ENCODE assay signal across 16 cellular contexts in genomic region chr9:93306081-93306480, GRCh38.
DNase-seq lines count a peak whose midpoint lies in the region; TF ChIP-seq lines count a peak whose summit lies in the region.
"Had no signal": no experiment of that assay in that cellular context is flagged by ENCODE, and none has a peak within 500 bp of the region (broad histone marks: within the 10 kb centered on the region; RNA-seq: fewer than 3 reads in every experiment).

No MANE protein-coding gene starts in this region.

- no peak overlapping the region for H3K4me2 ChIP-seq in osteoblast (ENCODE audit: insufficient read depth, low read length)

- no peaks in the 10 kb centered on the region for H3K79me2 ChIP-seq in osteoblast (ENCODE audit: insufficient read depth, low read length)

- H3K4me1 ChIP-seq in HEK293 (ENCODE audit: control insufficient read depth, insufficient read depth, low read length) (no peaks in the 10 kb centered on the region), Peyer's patch (peaks cover 0 to 15% (median 0%) of the 10 kb centered on the region in 4 donors), osteoblast (ENCODE audit: insufficient read depth, low read length) (no peaks in the 10 kb centered on the region), suprapubic skin (peaks cover 12% of the 10 kb centered on the region)

- H3K4me3 ChIP-seq in HEK293 (ENCODE audit: low read depth, low read length) (no peak overlapping the region), Peyer's patch (no peak overlapping the region), osteoblast (ENCODE audit: insufficient read depth, low read length) (no peak overlapping the region), suprapubic skin (no peak overlapping the region), foreskin fibroblast (ENCODE audit: low read depth in 1 of 2, low read length in 2 of 2) (no peak overlapping the region)
- H3K4me3 ChIP-seq: GM12878 had no signal

- no peaks in the 10 kb centered on the region for H3K27me3 ChIP-seq in Peyer's patch
- peaks cover 9% of the 10 kb centered on the region for H3K27me3 ChIP-seq in osteoblast (ENCODE audit: insufficient read depth, low read length)
- no peaks in the 10 kb centered on the region for H3K27me3 ChIP-seq in suprapubic skin

- in situ Hi-C loops in GM13976 (cut with MboI; ENCODE audit: low sequenced_read_pairs, unreplicated experiment): no loop called here

- no peak for TF ChIP-seq POLR2A in Peyer's patch (IDR thresholded peaks at IDR 0.05)
- TF ChIP-seq POLR2A in suprapubic skin (IDR thresholded peaks at IDR 0.05): no peak

- TF ChIP-seq CTCF in HEK293 (tag by site-specific recombination; IDR thresholded peaks at IDR 0.05) (no peak), Peyer's patch (IDR thresholded peaks at IDR 0.05) (no peak), osteoblast (IDR thresholded peaks at IDR 0.05; ENCODE audit: extremely low read depth, low read depth, low read length) (no peak), suprapubic skin (IDR thresholded peaks at IDR 0.05) (no peak), GM13976 (IDR thresholded peaks at IDR 0.05; ENCODE audit: borderline replicate concordance, control extremely low read depth, extremely low read depth, insufficient read depth, missing control alignments) (no peak), foreskin fibroblast (IDR thresholded peaks at IDR 0.05; ENCODE audit: low read depth, low read length) (no peak)

- CTCF ChIA-PET in HEK293 (lab: Yijun Ruan, JAX): interaction anchor here (0.6 to 2.2 kb wide), 6 partner anchors 99 to 1472 kb away, joined by 4 to 6 read pairs (median 4); no protein-coding TSS in a partner anchor

- peak in 2 of 3 donors; percentile 3 to 29 for DNase-seq in Peyer's patch
- peak; percentile 27 for DNase-seq in osteoblast (ENCODE audit: insufficient read length, low spot score, missing footprints)
- DNase-seq in suprapubic skin (ENCODE audit: low spot score in 2 of 2): peak; percentile 50 to 70
- no peak for DNase-seq in GM13976 (ENCODE audit: low spot score)
- DNase-seq in foreskin fibroblast: no peak
- no peak for DNase-seq in NCI-H2227 treated with DMSO at 0.1 percent for 48 hours (lab: John Stamatoyannopoulos, UW)
- DNase-seq: CD4-positive, alpha-beta T cell; DMS79; KBM-7; NCI-H1048; NCI-H2107; NCI-H774; SIG-M5 had no signal

- WGBS in suprapubic skin: 86% methylated on average over 9 of the region's 9 CpGs

- no peaks in the 10 kb centered on the region for H4K20me1 ChIP-seq in osteoblast (ENCODE audit: insufficient read depth, low read length)

- H3K36me3 ChIP-seq in HEK293 (ENCODE audit: control insufficient read depth in 2 of 2, insufficient read depth in 1 of 2, low read length in 2 of 2) (no peaks in the 10 kb centered on the region), Peyer's patch (peaks cover 0 to 25% (median 0%) of the 10 kb centered on the region in 3 donors), osteoblast (ENCODE audit: insufficient read depth, low read length) (no peaks in the 10 kb centered on the region), suprapubic skin (peaks cover 4% of the 10 kb centered on the region)

- H3K27ac ChIP-seq in HEK293 (ENCODE audit: extremely low read depth, low read depth, low read length) (no peak overlapping the region), Peyer's patch (no peak overlapping the region), osteoblast (ENCODE audit: low read depth, low read length) (no peak overlapping the region), suprapubic skin (no peak overlapping the region)
- H3K27ac ChIP-seq: HL-60 had no signal

- POLR2A ChIA-PET in HEK293 (lab: Yijun Ruan, JAX): no interaction called here

- H2AFZ ChIP-seq in osteoblast (ENCODE audit: low read length): no peak overlapping the region

- no peak for TF ChIP-seq EP300 in suprapubic skin (IDR thresholded peaks at IDR 0.05)

- no peaks in the 10 kb centered on the region for H3K9me3 ChIP-seq in HEK293 (ENCODE audit: control insufficient read depth, insufficient read depth, low read depth, low read length)
- no peaks in the 10 kb centered on the region for H3K9me3 ChIP-seq in Peyer's patch
- no peaks in the 10 kb centered on the region for H3K9me3 ChIP-seq in osteoblast (ENCODE audit: low read depth, low read length)
- H3K9me3 ChIP-seq in suprapubic skin: no peaks in the 10 kb centered on the region

TF ChIP-seq in HEK293, 187 proteins besides CTCF, POLR2A, EP300 and RAD21:
- no peak for TF ChIP-seq ZNF776 (tag by site-specific recombination; IDR thresholded peaks at IDR 0.05; ENCODE audit: borderline replicate concordance)
- peak; percentile 41; the same call in 1 of the 2 replicates for TF ChIP-seq ZIC2 (tag by site-specific recombination; IDR thresholded peaks at IDR 0.05)
- TF ChIP-seq, protein P1, sequence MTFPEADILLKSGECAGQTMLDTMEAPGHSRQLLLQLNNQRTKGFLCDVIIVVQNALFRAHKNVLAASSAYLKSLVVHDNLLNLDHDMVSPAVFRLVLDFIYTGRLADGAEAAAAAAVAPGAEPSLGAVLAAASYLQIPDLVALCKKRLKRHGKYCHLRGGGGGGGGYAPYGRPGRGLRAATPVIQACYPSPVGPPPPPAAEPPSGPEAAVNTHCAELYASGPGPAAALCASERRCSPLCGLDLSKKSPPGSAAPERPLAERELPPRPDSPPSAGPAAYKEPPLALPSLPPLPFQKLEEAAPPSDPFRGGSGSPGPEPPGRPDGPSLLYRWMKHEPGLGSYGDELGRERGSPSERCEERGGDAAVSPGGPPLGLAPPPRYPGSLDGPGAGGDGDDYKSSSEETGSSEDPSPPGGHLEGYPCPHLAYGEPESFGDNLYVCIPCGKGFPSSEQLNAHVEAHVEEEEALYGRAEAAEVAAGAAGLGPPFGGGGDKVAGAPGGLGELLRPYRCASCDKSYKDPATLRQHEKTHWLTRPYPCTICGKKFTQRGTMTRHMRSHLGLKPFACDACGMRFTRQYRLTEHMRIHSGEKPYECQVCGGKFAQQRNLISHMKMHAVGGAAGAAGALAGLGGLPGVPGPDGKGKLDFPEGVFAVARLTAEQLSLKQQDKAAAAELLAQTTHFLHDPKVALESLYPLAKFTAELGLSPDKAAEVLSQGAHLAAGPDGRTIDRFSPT (tag by site-specific recombination; IDR thresholded peaks at IDR 0.05): no peak
- no peak for TF ChIP-seq ZNF433 (tag by site-specific recombination; IDR thresholded peaks at IDR 0.05; ENCODE audit: low read depth)
- TF ChIP-seq ZNF626 (tag by site-specific recombination; IDR thresholded peaks at IDR 0.05): no peak
- TF ChIP-seq MYNN (tag by site-specific recombination; IDR thresholded peaks at IDR 0.05; ENCODE audit: borderline replicate concordance): no peak

Comparison
In these comparisons a context has a peak if more than half of its experiments do, and no peak if none do; other contexts are left out.
1. DNase-seq: peak in Peyer's patch (2 of 3), osteoblast (single experiment) and suprapubic skin (2 of 2); none in GM13976 (single experiment), foreskin fibroblast (0 of 2) and NCI-H2227 treated with DMSO at 0.1 percent for 48 hours (single experiment).